Comparison of ENCODE assay signal across 14 cellular contexts in genomic region chr13:98521876-98522275, GRCh38. TPM values are rescaled to one million over a fixed set of nuclear protein-coding genes. Genes with fewer than 3 reads are reported as not detected.
A peak's percentile ranks its signal among the peaks of the same experiment; 100 is the strongest.
DNase-seq lines count a peak whose midpoint lies in the region; ATAC-seq and TF ChIP-seq lines count a peak whose summit lies in the region.
"Had no signal": no experiment of that assay in that cellular context is flagged by ENCODE, and none has a peak within 500 bp of the region (broad histone marks: within the 10 kb centered on the region; RNA-seq: fewer than 3 reads in every experiment).

No MANE protein-coding gene starts in this region.

- H3K56ac ChIP-seq in mesendoderm (ENCODE audit: low read length) = no peak overlapping the region

- H3K4me3 ChIP-seq in mesendoderm (ENCODE audit: low read length) = no peak overlapping the region
- H3K4me3 ChIP-seq: SJSA1 had no signal

- peaks cover 47% of the 10 kb centered on the region for H3K79me1 ChIP-seq in mesendoderm (ENCODE audit: low read length)

- no peaks in the 10 kb centered on the region for H3K36me3 Mint-ChIP-seq in natural killer cell
- H3K36me3 Mint-ChIP-seq in natural killer cell treated with Interleukin-12 subunit alpha and Interleukin-12 subunit beta and Interleukin-15 and Interleukin-18, amount 100 ng/mL, for 72 hours = peaks cover 6% of the 10 kb centered on the region
- H3K36me3 Mint-ChIP-seq in activated T-helper 1 cell treated with anti-CD3 and anti-CD28 coated beads, Interleukin-12 subunit alpha, Interleukin-12 subunit beta, Interleukin-2, Interleukin-4 antibody, amounts not matched to agents 30 ng/mL and 10 ng/mL and 1 ng/mL, durations not matched to agents 14 hours and 24 hours and 36 hours (ENCODE audit: low read depth) = peaks cover 13% of the 10 kb centered on the region

- no peak for ATAC-seq in natural killer cell
- ATAC-seq in natural killer cell treated with Interleukin-12 subunit alpha and Interleukin-12 subunit beta and Interleukin-15 and Interleukin-18, amount 100 ng/mL, for 72 hours = no peak
- no peak for ATAC-seq in GM18511 (IDR thresholded peaks at IDR 0.05; ENCODE audit: unreplicated experiment)
- ATAC-seq in HG02571 (IDR thresholded peaks at IDR 0.05; ENCODE audit: unreplicated experiment) = no peak

- H3K27me3 ChIP-seq in mesendoderm (ENCODE audit: insufficient read depth, low read length, poor library complexity) = no peaks in the 10 kb centered on the region
- H3K27me3 ChIP-seq: brain microvascular endothelial cell, SJSA1 had no signal

- H3K4ac ChIP-seq in mesendoderm (ENCODE audit: low read depth, low read length) = no peak overlapping the region

- no peak overlapping the region for H3K4me3 Mint-ChIP-seq in natural killer cell
- H3K4me3 Mint-ChIP-seq in natural killer cell treated with Interleukin-12 subunit alpha and Interleukin-12 subunit beta and Interleukin-15 and Interleukin-18, amount 100 ng/mL, for 72 hours = no peak overlapping the region
- no peak overlapping the region for H3K4me3 Mint-ChIP-seq in activated T-helper 1 cell treated with anti-CD3 and anti-CD28 coated beads, Interleukin-12 subunit alpha, Interleukin-12 subunit beta, Interleukin-2, Interleukin-4 antibody, amounts not matched to agents 30 ng/mL and 10 ng/mL and 1 ng/mL, durations not matched to agents 14 hours and 24 hours and 36 hours

- no peak overlapping the region for H4K5ac ChIP-seq in mesendoderm (ENCODE audit: low read length)

- no CpG with 5 or more reads among the region's 10 CpGs for WGBS in mesendoderm (ENCODE audit: extremely low coverage, insufficient coverage, low lambda C conversion rate)

- no peak overlapping the region for H2AK5ac ChIP-seq in mesendoderm (ENCODE audit: low read length)

- peaks cover 18% of the 10 kb centered on the region for H3K4me1 ChIP-seq in mesendoderm (ENCODE audit: control insufficient read depth, low read depth, low read length)

- no peak overlapping the region for H4K8ac ChIP-seq in mesendoderm (ENCODE audit: low read depth, low read length)

- H2BK5ac ChIP-seq in mesendoderm (ENCODE audit: low read length) = no peak overlapping the region

- H2BK120ac ChIP-seq in mesendoderm (ENCODE audit: low read depth, low read length) = no peak overlapping the region

- H3K18ac ChIP-seq in mesendoderm (ENCODE audit: low read length) = no peak overlapping the region

- DNase-seq in natural killer cell (no peak), mesendoderm (peak; percentile 35), SHP77 (lab: John Stamatoyannopoulos, UW) (no peak)
- no peak for DNase-seq in natural killer cell treated with Interleukin-12 subunit alpha and Interleukin-12 subunit beta and Interleukin-15 and Interleukin-18, amount 100 ng/mL, for 72 hours (ENCODE audit: low spot score)
- DNase-seq in activated T-helper 1 cell treated with anti-CD3 and anti-CD28 coated beads, Interleukin-12 subunit alpha, Interleukin-12 subunit beta, Interleukin-2, Interleukin-4 antibody, amounts not matched to agents 30 ng/mL and 10 ng/mL and 1 ng/mL, durations not matched to agents 14 hours and 24 hours and 36 hours (ENCODE audit: low spot score) = no peak
- DNase-seq: brain microvascular endothelial cell; islet precursor cell; NCI-H2029 treated with DMSO at 0.1 percent for 48 hours; stimulated activated CD4-positive, alpha-beta T cell treated with anti-CD3 and anti-CD28 coated beads, Interleukin-4, amount 100 ng/mL, for 1 hour had no signal

- H3K27ac Mint-ChIP-seq in natural killer cell = peak overlapping the region; percentile 38 to 43
- H3K27ac Mint-ChIP-seq in natural killer cell treated with Interleukin-12 subunit alpha and Interleukin-12 subunit beta and Interleukin-15 and Interleukin-18, amount 100 ng/mL, for 72 hours = peak overlapping the region in 1 of 2 donors; percentile 55
- H3K27ac Mint-ChIP-seq in activated T-helper 1 cell treated with anti-CD3 and anti-CD28 coated beads, Interleukin-12 subunit alpha, Interleukin-12 subunit beta, Interleukin-2, Interleukin-4 antibody, amounts not matched to agents 30 ng/mL and 10 ng/mL and 1 ng/mL, durations not matched to agents 14 hours and 24 hours and 36 hours = peak overlapping the region; percentile 71

- no peak overlapping the region for H3K4me2 ChIP-seq in mesendoderm (ENCODE audit: low read length)

- H3K27ac ChIP-seq in mesendoderm (ENCODE audit: low read depth, low read length) = no peak overlapping the region
- H3K27ac ChIP-seq: brain microvascular endothelial cell, C4-2B, HL-60, SJSA1 had no signal

- no peak overlapping the region for H3K23ac ChIP-seq in mesendoderm (ENCODE audit: low read length)

- H3K79me2 ChIP-seq in mesendoderm (ENCODE audit: control insufficient read depth, insufficient read depth, low read length) = peaks cover 71% of the 10 kb centered on the region

- H2BK15ac ChIP-seq in mesendoderm (replicated peaks; ENCODE audit: low read depth) = no peak overlapping the region

- no peak overlapping the region for H3K9ac ChIP-seq in mesendoderm (ENCODE audit: low read length)

- peaks cover 74 to 81% of the 10 kb centered on the region in 2 donors for H3K4me1 Mint-ChIP-seq in natural killer cell
- peaks cover 59 to 60% of the 10 kb centered on the region in 2 donors for H3K4me1 Mint-ChIP-seq in natural killer cell treated with Interleukin-12 subunit alpha and Interleukin-12 subunit beta and Interleukin-15 and Interleukin-18, amount 100 ng/mL, for 72 hours (ENCODE audit: low read depth in 2 of 2)
- peaks cover 80% of the 10 kb centered on the region for H3K4me1 Mint-ChIP-seq in activated T-helper 1 cell treated with anti-CD3 and anti-CD28 coated beads, Interleukin-12 subunit alpha, Interleukin-12 subunit beta, Interleukin-2, Interleukin-4 antibody, amounts not matched to agents 30 ng/mL and 10 ng/mL and 1 ng/mL, durations not matched to agents 14 hours and 24 hours and 36 hours (ENCODE audit: low read depth)

- no peaks in the 10 kb centered on the region for H3K27me3 Mint-ChIP-seq in natural killer cell (ENCODE audit: low read depth in 2 of 2)
- no peaks in the 10 kb centered on the region for H3K27me3 Mint-ChIP-seq in natural killer cell treated with Interleukin-12 subunit alpha and Interleukin-12 subunit beta and Interleukin-15 and Interleukin-18, amount 100 ng/mL, for 72 hours
- no peaks in the 10 kb centered on the region for H3K27me3 Mint-ChIP-seq in activated T-helper 1 cell treated with anti-CD3 and anti-CD28 coated beads, Interleukin-12 subunit alpha, Interleukin-12 subunit beta, Interleukin-2, Interleukin-4 antibody, amounts not matched to agents 30 ng/mL and 10 ng/mL and 1 ng/mL, durations not matched to agents 14 hours and 24 hours and 36 hours (ENCODE audit: insufficient read depth)

- H3K9me3 Mint-ChIP-seq in natural killer cell = no peaks in the 10 kb centered on the region
- H3K9me3 Mint-ChIP-seq in natural killer cell treated with Interleukin-12 subunit alpha and Interleukin-12 subunit beta and Interleukin-15 and Interleukin-18, amount 100 ng/mL, for 72 hours = no peaks in the 10 kb centered on the region
- H3K9me3 Mint-ChIP-seq in activated T-helper 1 cell treated with anti-CD3 and anti-CD28 coated beads, Interleukin-12 subunit alpha, Interleukin-12 subunit beta, Interleukin-2, Interleukin-4 antibody, amounts not matched to agents 30 ng/mL and 10 ng/mL and 1 ng/mL, durations not matched to agents 14 hours and 24 hours and 36 hours = no peaks in the 10 kb centered on the region

- no peak for TF ChIP-seq CTCF in natural killer cell (IDR thresholded peaks at IDR 0.05)

- intact Hi-C loops in natural killer cell (cut with micrococcal nuclease) = no loop called here
- intact Hi-C loops in activated T-helper 1 cell treated with anti-CD3 and anti-CD28 coated beads, Interleukin-12 subunit alpha, Interleukin-12 subunit beta, Interleukin-2, Interleukin-4 antibody, amounts not matched to agents 30 ng/mL and 10 ng/mL and 1 ng/mL, durations not matched to agents 14 hours and 24 hours and 36 hours (cut with micrococcal nuclease) = no loop called here

- H3K36me3 ChIP-seq in mesendoderm (ENCODE audit: control insufficient read depth, insufficient read depth, low read length) = no peaks in the 10 kb centered on the region
- H3K36me3 ChIP-seq: brain microvascular endothelial cell had no signal

RNA-seq across cellular contexts. Expression of gene STK24, which starts 55.0 kb away (rescaled TPM):
- total RNA-seq in natural killer cell = 10 to 100 TPM; 64.5 to 78.4 (median 70.4) TPM
- 10 to 100 TPM; 73.0 to 90.1 TPM for total RNA-seq in natural killer cell treated with Interleukin-12 subunit alpha and Interleukin-12 subunit beta and Interleukin-15 and Interleukin-18, amount 100 ng/mL, for 72 hours
- total RNA-seq in activated T-helper 1 cell treated with anti-CD3 and anti-CD28 coated beads, Interleukin-12 subunit alpha, Interleukin-12 subunit beta, Interleukin-2, Interleukin-4 antibody, amounts not matched to agents 30 ng/mL and 10 ng/mL and 1 ng/mL, durations not matched to agents 14 hours and 24 hours and 36 hours = 135 and 139 TPM in 2 replicates
- polyA plus RNA-seq in mesendoderm (2013, experiment 1 of 2) = 143 TPM
- 145 TPM for polyA plus RNA-seq in mesendoderm (2013, experiment 2 of 2)
